Comparison of ENCODE assay signal across 17 cellular contexts in the genomic region with DNA sequence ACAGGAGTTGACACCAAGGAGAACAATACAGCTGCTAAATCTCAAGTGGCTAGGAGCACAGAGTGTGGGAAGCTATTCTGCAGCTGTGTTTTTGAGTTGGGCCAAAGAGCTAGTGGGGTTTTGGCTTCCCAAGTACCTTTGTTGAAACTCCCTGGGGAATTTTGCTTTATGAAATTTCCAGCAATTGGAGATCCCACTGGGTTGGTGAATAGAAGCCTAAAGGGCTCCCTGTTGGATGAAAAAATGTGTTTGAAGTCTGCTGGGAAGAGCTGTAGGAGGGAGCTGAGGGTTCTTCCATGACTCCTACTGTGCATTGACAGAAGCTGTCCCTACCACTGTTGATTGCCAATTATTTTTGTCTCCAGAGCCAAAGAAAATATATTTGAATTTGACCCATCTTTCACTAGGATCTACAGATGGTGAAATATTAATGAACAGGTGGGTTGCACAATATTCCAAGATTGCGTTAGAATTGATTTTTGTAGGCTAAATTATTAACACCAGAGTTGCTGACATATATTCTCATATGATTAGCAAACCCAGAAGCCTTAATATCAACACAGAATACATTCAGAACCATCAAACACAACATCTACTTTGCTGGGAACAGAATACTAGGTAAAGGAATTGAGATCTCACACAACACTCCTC.
A peak's percentile ranks its signal among the peaks of the same experiment; 100 is the strongest.
DNase-seq lines count a peak whose midpoint lies in the region; ATAC-seq and TF ChIP-seq lines count a peak whose summit lies in the region.
"Had no signal": no experiment of that assay in that cellular context is flagged by ENCODE, and none has a peak within 500 bp of the region (broad histone marks: within the 10 kb centered on the region; RNA-seq: fewer than 3 reads in every experiment).

No MANE protein-coding gene starts in this region.

- no peak overlapping the region for H2AK9ac ChIP-seq in IMR-90 (replicated peaks; ENCODE audit: low read depth, low read length, poor library complexity)

- peak overlapping the region; percentile 36 for H2BK5ac ChIP-seq in IMR-90 (ENCODE audit: low read depth, low read length, poor library complexity, severe bottlenecking)
- H2BK5ac ChIP-seq in trophoblast cell (ENCODE audit: low read depth, low read length, poor library complexity), result no peak overlapping the region

- H2BK20ac ChIP-seq in IMR-90 (ENCODE audit: low read depth, low read length), result peak overlapping the region; percentile 82

- H3K23ac ChIP-seq in IMR-90 (ENCODE audit: low read depth, low read length), result no peak overlapping the region; the same call in 1 of the 2 replicates
- H3K23ac ChIP-seq in trophoblast cell (ENCODE audit: low read length), result no peak overlapping the region

- CTCF ChIA-PET in IMR-90 (lab: Yijun Ruan, JAX), result no interaction called here

- no peak overlapping the region for H3K56ac ChIP-seq in IMR-90 (ENCODE audit: extremely low read depth, insufficient read depth, low read length)

- H4K91ac ChIP-seq in IMR-90 (ENCODE audit: insufficient read depth, low read depth, low read length) (peak overlapping the region; percentile 79; the same call in 1 of the 2 replicates), trophoblast cell (ENCODE audit: low read depth, low read length) (no peak overlapping the region)

- H2BK120ac ChIP-seq in IMR-90 (ENCODE audit: low read depth, low read length) (peak overlapping the region; percentile 68; the same call in 1 of the 2 replicates), trophoblast cell (ENCODE audit: insufficient read depth, low read length, poor library complexity) (no peak overlapping the region)

- no peak for TF ChIP-seq POLR2A in IMR-90 (IDR thresholded peaks at IDR 0.05; ENCODE audit: low read depth, low read length)

- no peak overlapping the region for H3K9ac ChIP-seq in IMR-90 (ENCODE audit: low read depth, low read length)
- H3K9ac ChIP-seq in fibroblast of lung (ENCODE audit: insufficient read depth, low read length), result no peak overlapping the region
- no peak overlapping the region for H3K9ac ChIP-seq in trophoblast cell (ENCODE audit: low read length)

- no TSS peak for BruUV-seq in IMR-90 (replicated peaks; lab: Mats Ljungman, UMichigan)

- no peaks in the 10 kb centered on the region for H3K79me2 ChIP-seq in fibroblast of lung (ENCODE audit: control insufficient read depth, insufficient read depth, low read length)
- no peaks in the 10 kb centered on the region for H3K79me2 ChIP-seq in trophoblast cell (ENCODE audit: control insufficient read depth, insufficient read depth, low read length, poor library complexity)

- peak overlapping the region; percentile 97 for H3K18ac ChIP-seq in IMR-90 (ENCODE audit: low read depth, low read length)
- no peak overlapping the region for H3K18ac ChIP-seq in trophoblast cell (ENCODE audit: low read length)

- TF ChIP-seq CTCF in IMR-90 (conservative IDR thresholded peaks at IDR 0.05; ENCODE audit: low read depth, low read length) (no peak), fibroblast of lung (conservative IDR thresholded peaks at IDR 0.05 in 1 of 2, IDR thresholded peaks at IDR 0.05 in 1 of 2; ENCODE audit: low read depth in 1 of 2, low read length in 2 of 2) (no peak), psoas muscle (IDR thresholded peaks at IDR 0.05) (no peak)

- H3K27ac ChIP-seq in IMR-90 (ENCODE audit: insufficient read depth, low read length), result peak overlapping the region; percentile 84; the same call in 1 of the 2 replicates
- H3K27ac ChIP-seq in fibroblast of lung (ENCODE audit: insufficient read depth, low read length), result no peak overlapping the region
- H3K27ac ChIP-seq in psoas muscle, result no peak overlapping the region
- H3K27ac ChIP-seq in trophoblast cell (ENCODE audit: low read depth, low read length), result no peak overlapping the region
- H3K27ac ChIP-seq: SJCRH30 had no signal

- H2AFZ ChIP-seq in IMR-90 (replicated peaks; ENCODE audit: low read length, poor library complexity) (peak overlapping the region; percentile 51), fibroblast of lung (ENCODE audit: low read length) (no peak overlapping the region), trophoblast cell (ENCODE audit: insufficient read depth, low read length, poor library complexity) (no peak overlapping the region)

- no peak overlapping the region for H2BK12ac ChIP-seq in trophoblast cell (ENCODE audit: low read length)

- H3K79me1 ChIP-seq in IMR-90 (ENCODE audit: low read depth in 1 of 2, low read length in 2 of 2), result no peaks in the 10 kb centered on the region
- H3K79me1 ChIP-seq in trophoblast cell (ENCODE audit: low read length), result no peaks in the 10 kb centered on the region

- H3K14ac ChIP-seq in IMR-90 (replicated peaks; ENCODE audit: low read depth, low read length) (0 out of 2 replicates have a peak overlapping the region, but pooled peaks have one; percentile 64), trophoblast cell (ENCODE audit: low read length) (no peak overlapping the region)

- no peak for DNase-seq in IMR-90
- peak; percentile 88 for DNase-seq in NCI-H345 (lab: John Stamatoyannopoulos, UW)
- DNase-seq in fibroblast of lung (ENCODE audit: low read depth in 2 of 2), result peak; percentile 18 to 66
- DNase-seq in psoas muscle, result no peak
- DNase-seq in activated CD4-positive, CD25-positive, alpha-beta regulatory T cell treated with anti-CD3 and anti-CD28 coated beads, Interleukin-2, amount 50 U/mL, for 72 hours, result no peak
- DNase-seq in trophoblast cell, result no peak
- DNase-seq: Caco-2; CD4-positive, CD25-positive, alpha-beta regulatory T cell; DMS153; EL; HFFc6; NCI-H1417 treated with DMSO at 0.1 percent for 48 hours; NCI-H1930; NCI-H2227 treated with DMSO at 0.1 percent for 48 hours; NCI-H69; SJCRH30 had no signal

- in situ Hi-C loops in IMR-90 (cut with MboI; ENCODE audit: low sequenced_read_pairs), result no loop called here

- H3K9me1 ChIP-seq in IMR-90 (ENCODE audit: insufficient read depth, low read length), result peaks cover 14% of the 10 kb centered on the region

- no peak overlapping the region for H3K4me2 ChIP-seq in IMR-90 (ENCODE audit: low read depth, low read length)
- no peak overlapping the region for H3K4me2 ChIP-seq in fibroblast of lung (ENCODE audit: extremely low read depth, insufficient read depth, low read length)
- no peak overlapping the region for H3K4me2 ChIP-seq in trophoblast cell (ENCODE audit: low read length)

- peak overlapping the region; percentile 97; the same call in 1 of the 3 replicates for H2BK15ac ChIP-seq in IMR-90 (ENCODE audit: low read depth, low read length)

- H2AK5ac ChIP-seq in IMR-90 (ENCODE audit: low read depth, low read length) (peak overlapping the region; percentile 45; the same call in 1 of the 2 replicates), trophoblast cell (ENCODE audit: low read length) (no peak overlapping the region)

- H4K8ac ChIP-seq in IMR-90 (ENCODE audit: low read depth in 2 of 2, low read length in 2 of 2), result peak overlapping the region; percentile 55 to 56; a peak in 2 of 4 replicates
- H4K8ac ChIP-seq in trophoblast cell (ENCODE audit: low read depth, low read length), result no peak overlapping the region

- H3K4ac ChIP-seq in IMR-90 (ENCODE audit: low read depth, low read length) (peak overlapping the region; percentile 89), trophoblast cell (ENCODE audit: low read depth, low read length) (no peak overlapping the region)

- POLR2A ChIA-PET in IMR-90 (lab: Charles Lee; ENCODE audit: unreplicated experiment), result no interaction called here

- H3K4me1 ChIP-seq in IMR-90 (ENCODE audit: control insufficient read depth, insufficient read depth, low read length) (peaks cover 21% of the 10 kb centered on the region), fibroblast of lung (ENCODE audit: control insufficient read depth, extremely low read depth, insufficient read depth, low read length) (peaks cover 13% of the 10 kb centered on the region), psoas muscle (no peaks in the 10 kb centered on the region), trophoblast cell (ENCODE audit: control insufficient read depth in 1 of 2, insufficient read depth in 2 of 2, low read length in 2 of 2) (peaks cover 0 to 5% of the 10 kb centered on the region in 2 experiments)
- H3K4me1 ChIP-seq: Caco-2, SJCRH30 had no signal

- H4K5ac ChIP-seq in IMR-90 (ENCODE audit: low read depth, low read length), result peak overlapping the region; percentile 38; the same call in 1 of the 2 replicates

- TF ChIP-seq RAD21 in IMR-90 (IDR thresholded peaks at IDR 0.05; ENCODE audit: low read length), result no peak

- H3K9me3 ChIP-seq in IMR-90 (ENCODE audit: control insufficient read depth, insufficient read depth, low read length) (0 out of 2 replicates have a peak, but pooled peaks cover 2% of the 10 kb centered on the region), fibroblast of lung (ENCODE audit: control insufficient read depth, insufficient read depth, low read depth, low read length) (no peaks in the 10 kb centered on the region), psoas muscle (no peaks in the 10 kb centered on the region), trophoblast cell (ENCODE audit: insufficient read depth, low read depth, low read length) (no peaks in the 10 kb centered on the region)
- H3K9me3 ChIP-seq: SJCRH30 had no signal

- no peaks in the 10 kb centered on the region for H3K36me3 ChIP-seq in IMR-90 (ENCODE audit: control insufficient read depth, insufficient read depth, low read length)
- H3K36me3 ChIP-seq in fibroblast of lung (ENCODE audit: control insufficient read depth, insufficient read depth, low read length), result no peaks in the 10 kb centered on the region
- no peaks in the 10 kb centered on the region for H3K36me3 ChIP-seq in psoas muscle (ENCODE audit: insufficient read depth in 1 of 2, low read depth in 1 of 2)
- no peaks in the 10 kb centered on the region for H3K36me3 ChIP-seq in trophoblast cell (ENCODE audit: control insufficient read depth in 1 of 2, insufficient read depth in 2 of 2, low read length in 2 of 2)
- H3K36me3 ChIP-seq: SJCRH30 had no signal

- no CpG with 5 or more reads among the region's 1 CpG for WGBS in IMR-90 (ENCODE audit: extremely low coverage in 2 of 2, insufficient read length in 1 of 2), 2 experiments
- 29 to 57% (median 49%) methylated on average over 1 of the region's 1 CpG for WGBS in psoas muscle, 3 donors
- no CpG with 5 or more reads among the region's 1 CpG for WGBS in trophoblast cell (ENCODE audit: extremely low coverage, insufficient coverage, insufficient read length)

- dilution Hi-C loops in IMR-90 (cut with HindIII; ENCODE audit: low sequenced_read_pairs, unreplicated experiment), result no loop called here

- H3K27me3 ChIP-seq in IMR-90 (ENCODE audit: control insufficient read depth, insufficient read depth, low read length), result no peaks in the 10 kb centered on the region; the same call in 1 of the 2 replicates
- no peaks in the 10 kb centered on the region for H3K27me3 ChIP-seq in fibroblast of lung (ENCODE audit: control insufficient read depth, insufficient read depth, low read length)
- peaks cover 0 to 2% (median 0%) of the 10 kb centered on the region in 3 donors for H3K27me3 ChIP-seq in psoas muscle (ENCODE audit: insufficient read depth in 3 of 3, low read length in 2 of 3)
- H3K27me3 ChIP-seq in trophoblast cell (ENCODE audit: insufficient read depth, low read length), result no peaks in the 10 kb centered on the region
- H3K27me3 ChIP-seq: SJCRH30 had no signal

- no peak overlapping the region for H3K4me3 ChIP-seq in IMR-90 (ENCODE audit: insufficient read depth, low read depth, low read length)
- no peak overlapping the region for H3K4me3 ChIP-seq in fibroblast of lung (replicated peaks in 1 of 4; ENCODE audit: control extremely low read depth in 1 of 4, insufficient read depth in 1 of 4, low read depth in 3 of 4, low read length in 4 of 4)
- H3K4me3 ChIP-seq in psoas muscle, result no peak overlapping the region
- no peak overlapping the region for H3K4me3 ChIP-seq in trophoblast cell (ENCODE audit: low read depth, low read length)
- H3K4me3 ChIP-seq: SJCRH30 had no signal

- H4K20me1 ChIP-seq in IMR-90 (ENCODE audit: insufficient read depth, low read length) (no peaks in the 10 kb centered on the region; the same call in 1 of the 2 replicates), fibroblast of lung (ENCODE audit: control insufficient read depth, extremely low read depth, insufficient read depth, low read length) (no peaks in the 10 kb centered on the region)

- ATAC-seq in IMR-90 (ENCODE audit: low read depth), result no peak
- peak; percentile 24 to 54 (median 39) for ATAC-seq in psoas muscle
- no peak for ATAC-seq in GM18861 (IDR thresholded peaks at IDR 0.05; ENCODE audit: unreplicated experiment)

- H4K12ac ChIP-seq in trophoblast cell (ENCODE audit: low read depth, low read length), result no peak overlapping the region

- intact Hi-C loops in IMR-90 (cut with micrococcal nuclease), result no loop called here
- intact Hi-C loops in psoas muscle (cut with DNase I), result no loop called here

Comparison
In these comparisons a context has a peak if more than half of its experiments do, and no peak if none do; other contexts are left out.
1. ATAC-seq: peak in psoas muscle (4 of 4); none in IMR-90 (single experiment) and GM18861 (single experiment).
2. DNase-seq: peak in NCI-H345 (single experiment) and fibroblast of lung (2 of 2); none in IMR-90 (single experiment), psoas muscle (0 of 2), activated CD4-positive, CD25-positive, alpha-beta regulatory T cell treated with anti-CD3 and anti-CD28 coated beads, Interleukin-2, amount 50 U/mL, for 72 hours (single experiment) and trophoblast cell (0 of 2).